Comparison of ENCODE assay signal across 20 cellular contexts in genomic region chr14:76280221-76280620, GRCh38.
DNase-seq lines count a peak whose midpoint lies in the region; ATAC-seq and TF ChIP-seq lines count a peak whose summit lies in the region.
"Had no signal": no experiment of that assay in that cellular context is flagged by ENCODE, and none has a peak within 500 bp of the region (broad histone marks: within the 10 kb centered on the region; RNA-seq: fewer than 3 reads in every experiment).

No MANE protein-coding gene starts in this region.

- 47 to 50% (median 47%) methylated on average over 3 of the region's 3 CpGs for WGBS in heart left ventricle, 4 donors
- no CpG with 5 or more reads among the region's 3 CpGs for WGBS in trophoblast cell (ENCODE audit: extremely low coverage, insufficient coverage, insufficient read length)

- DNase-seq in right atrium auricular region (ENCODE audit: low spot score) (peak; percentile 1), heart left ventricle (no peak), coronary artery (ENCODE audit: low spot score) (peak; percentile 46), islet precursor cell (peak; percentile 27), KG1 (lab: John Stamatoyannopoulos, UW) (no peak), trophoblast cell (no peak)
- DNase-seq: ACHN; BE2C; C1 segment of cervical spinal cord; CD4-positive, CD25-positive, alpha-beta regulatory T cell; CD8-positive, alpha-beta memory T cell; COR-L47; DMS 273 treated with DMSO at 0.1 percent for 48 hours; DMS53; DND-41; EL had no signal

- no peak overlapping the region for H3K9ac ChIP-seq in trophoblast cell (ENCODE audit: low read length)

- no peak overlapping the region for H3K4ac ChIP-seq in trophoblast cell (ENCODE audit: low read depth, low read length)

- intact Hi-C loops in heart left ventricle (cut with DNase I): no loop called here

- TF ChIP-seq CTCF in right atrium auricular region (IDR thresholded peaks at IDR 0.05) (no peak), heart left ventricle (IDR thresholded peaks at IDR 0.05) (no peak), coronary artery (IDR thresholded peaks at IDR 0.05) (no peak)

- H2BK12ac ChIP-seq in trophoblast cell (ENCODE audit: low read length): no peak overlapping the region

- H3K27me3 ChIP-seq in right atrium auricular region (no peaks in the 10 kb centered on the region), heart left ventricle (peaks cover 0 to 3% (median 0%) of the 10 kb centered on the region in 9 donors), trophoblast cell (ENCODE audit: insufficient read depth, low read length) (no peaks in the 10 kb centered on the region)

- no peak overlapping the region for H2AFZ ChIP-seq in trophoblast cell (ENCODE audit: insufficient read depth, low read length, poor library complexity)

- H3K4me3 ChIP-seq in right atrium auricular region: no peak overlapping the region
- no peak overlapping the region for H3K4me3 ChIP-seq in heart left ventricle
- H3K4me3 ChIP-seq in coronary artery: no peak overlapping the region
- H3K4me3 ChIP-seq in trophoblast cell (ENCODE audit: low read depth, low read length): no peak overlapping the region
- H3K4me3 ChIP-seq: GM12878, HAP-1 had no signal

- no peak for ATAC-seq in heart left ventricle
- ATAC-seq in HG03432 (IDR thresholded peaks at IDR 0.05; ENCODE audit: unreplicated experiment): no peak
- ATAC-seq: GM12878, HepG2 had no signal

- no peaks in the 10 kb centered on the region for H3K79me2 ChIP-seq in trophoblast cell (ENCODE audit: control insufficient read depth, insufficient read depth, low read length, poor library complexity)

- no peaks in the 10 kb centered on the region for H3K79me1 ChIP-seq in trophoblast cell (ENCODE audit: low read length)

- no peak overlapping the region for H3K23ac ChIP-seq in trophoblast cell (ENCODE audit: low read length)

- H3K9me3 ChIP-seq in right atrium auricular region (no peaks in the 10 kb centered on the region), heart left ventricle (no peaks in the 10 kb centered on the region), trophoblast cell (ENCODE audit: insufficient read depth, low read depth, low read length) (peaks cover 2% of the 10 kb centered on the region)
- H3K9me3 ChIP-seq: BE2C, HAP-1 had no signal

- H2AK5ac ChIP-seq in trophoblast cell (ENCODE audit: low read length): no peak overlapping the region

- H4K8ac ChIP-seq in trophoblast cell (ENCODE audit: low read depth, low read length): no peak overlapping the region

- TF ChIP-seq POLR2A in heart left ventricle (IDR thresholded peaks at IDR 0.05): no peak

- H3K4me1 ChIP-seq in right atrium auricular region: no peaks in the 10 kb centered on the region
- no peaks in the 10 kb centered on the region for H3K4me1 ChIP-seq in heart left ventricle
- no peaks in the 10 kb centered on the region for H3K4me1 ChIP-seq in trophoblast cell (ENCODE audit: control insufficient read depth in 1 of 2, insufficient read depth in 2 of 2, low read length in 2 of 2)
- H3K4me1 ChIP-seq: BE2C, HAP-1 had no signal

- H3K18ac ChIP-seq in trophoblast cell (ENCODE audit: low read length): no peak overlapping the region

- H3K36me3 ChIP-seq in right atrium auricular region (no peaks in the 10 kb centered on the region), heart left ventricle (no peaks in the 10 kb centered on the region), trophoblast cell (ENCODE audit: control insufficient read depth in 1 of 2, insufficient read depth in 2 of 2, low read length in 2 of 2) (no peaks in the 10 kb centered on the region)
- H3K36me3 ChIP-seq: BE2C, HAP-1 had no signal

- no peak overlapping the region for H3K27ac ChIP-seq in right atrium auricular region
- H3K27ac ChIP-seq in heart left ventricle: no peak overlapping the region
- no peak overlapping the region for H3K27ac ChIP-seq in coronary artery
- no peak overlapping the region for H3K27ac ChIP-seq in trophoblast cell (ENCODE audit: low read depth, low read length)

- no peak overlapping the region for H4K12ac ChIP-seq in trophoblast cell (ENCODE audit: low read depth, low read length)

- no peak overlapping the region for H2BK120ac ChIP-seq in trophoblast cell (ENCODE audit: insufficient read depth, low read length, poor library complexity)

- no peak overlapping the region for H3K14ac ChIP-seq in trophoblast cell (ENCODE audit: low read length)

- no peak overlapping the region for H2BK5ac ChIP-seq in trophoblast cell (ENCODE audit: low read depth, low read length, poor library complexity)

- H3K4me2 ChIP-seq in trophoblast cell (ENCODE audit: low read length): no peak overlapping the region

- no peak overlapping the region for H4K91ac ChIP-seq in trophoblast cell (ENCODE audit: low read depth, low read length)

Comparison
In these comparisons a context has a peak if more than half of its experiments do, and no peak if none do; other contexts are left out.
1. DNase-seq: peak in right atrium auricular region (single experiment), coronary artery (single experiment) and islet precursor cell (single experiment); none in heart left ventricle (0 of 5), KG1 (single experiment) and trophoblast cell (0 of 2).